14 cellular contexts compared by ENCODE assay signal in the genomic region with DNA sequence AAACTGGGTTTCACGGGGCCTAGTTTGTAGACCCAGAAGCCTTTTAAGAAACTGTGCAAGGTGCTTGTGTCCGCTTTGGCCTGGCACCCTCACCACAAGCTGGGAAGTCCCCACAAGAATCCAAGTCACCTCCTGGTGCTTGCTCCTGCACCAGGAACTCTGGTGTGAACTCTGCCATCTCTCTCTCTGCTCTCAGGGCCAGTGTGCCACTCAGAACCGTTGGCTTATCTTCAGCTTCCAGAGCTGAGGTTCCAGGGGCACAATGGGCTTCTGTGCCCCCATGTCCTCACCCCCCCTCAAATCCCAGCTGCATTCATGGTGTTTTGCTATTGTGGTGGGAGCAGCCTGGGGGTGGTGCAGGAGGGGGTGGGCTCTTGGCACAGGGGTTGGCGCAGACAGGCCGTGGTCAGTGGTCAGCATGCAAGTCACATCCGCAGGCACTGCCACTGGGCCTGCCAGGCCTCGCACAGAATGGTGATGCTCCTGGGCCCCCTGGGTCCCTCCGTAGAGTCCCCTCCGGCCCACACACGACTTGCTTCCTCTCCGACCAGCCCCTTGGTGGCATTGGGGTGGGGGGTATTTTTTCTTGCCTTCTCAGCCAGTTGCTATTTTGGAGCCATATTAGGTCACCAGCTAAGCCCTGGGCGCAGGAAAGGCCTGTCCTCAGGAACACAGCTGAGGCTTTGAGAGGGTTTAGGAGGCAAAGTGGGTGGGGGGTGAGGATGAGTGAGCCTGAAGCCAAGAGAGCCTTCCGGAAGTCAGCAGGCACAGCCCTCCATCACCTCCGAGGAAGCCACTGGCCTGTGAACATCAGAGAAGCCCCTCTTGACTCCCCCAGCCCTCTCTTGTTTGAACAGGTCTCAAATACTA. TPM values are rescaled to one million over a fixed set of nuclear protein-coding genes. Genes with fewer than 3 reads are reported as not detected.
DNase-seq lines count a peak whose midpoint lies in the region; ATAC-seq and TF ChIP-seq lines count a peak whose summit lies in the region.
"Had no signal": no experiment of that assay in that cellular context is flagged by ENCODE, and none has a peak within 500 bp of the region (broad histone marks: within the 10 kb centered on the region; RNA-seq: fewer than 3 reads in every experiment).

No MANE protein-coding gene starts in this region.

- H3K9me3 ChIP-seq in SK-N-SH = no peaks in the 10 kb centered on the region

- TF ChIP-seq EP300 in SK-N-SH (IDR thresholded peaks at IDR 0.05; ENCODE audit: borderline replicate concordance in 1 of 2, low read depth in 1 of 2, low read length in 1 of 2) = no peak

- H3K9me2 ChIP-seq in SK-N-SH = no peaks in the 10 kb centered on the region

- peak overlapping the region; percentile 90 for H3K4me3 Mint-ChIP-seq in type B pancreatic cell
- no peak overlapping the region for H3K4me3 Mint-ChIP-seq in activated CD4-positive, alpha-beta T cell treated with anti-CD3 and anti-CD28 coated beads, Interleukin-2, amount 10 ng/mL, durations not matched to agents 24 days and 14 days

- H3K9ac ChIP-seq in SK-N-SH = no peak overlapping the region

- H4K20me1 ChIP-seq in SK-N-SH (ENCODE audit: insufficient read depth) = peaks cover 62% of the 10 kb centered on the region

- peaks cover 69% of the 10 kb centered on the region for H3K79me2 ChIP-seq in SK-N-SH (ENCODE audit: insufficient read depth)

- no peak for ATAC-seq in SK-N-SH treated with all-trans-retinoic acid at 6 μM for 48 hours
- ATAC-seq in HG03196 (IDR thresholded peaks at IDR 0.05; ENCODE audit: unreplicated experiment) = no peak
- ATAC-seq: stimulated activated naive CD8-positive, alpha-beta T cell treated with anti-CD3 and anti-CD28 coated beads, Interleukin-15, Interleukin-2, amounts not matched to agents 100 U/mL and 50 U/mL, for 24 hours had no signal

- no peak for TF ChIP-seq RAD21 in SK-N-SH (IDR thresholded peaks at IDR 0.05; ENCODE audit: low read length)

- DNase-seq in SK-N-SH (no peak), fibroblast of pulmonary artery (ENCODE audit: low read depth) (no peak), occipital lobe (lab: John Stamatoyannopoulos, UW) (peak; percentile 86), type B pancreatic cell (ENCODE audit: extremely low spot score, unreplicated experiment) (no peak), DMS53 treated with DMSO at 0.1 percent for 48 hours (lab: John Stamatoyannopoulos, UW; ENCODE audit: unreplicated experiment) (no peak)
- DNase-seq in activated CD4-positive, alpha-beta T cell treated with anti-CD3 and anti-CD28 coated beads, Interleukin-2, amount 10 ng/mL, durations not matched to agents 24 days and 14 days = no peak
- DNase-seq: brain microvascular endothelial cell; DMS79 treated with DMSO at 0.1 percent for 48 hours; NCI-H146; stimulated activated CD4-positive, alpha-beta T cell treated with anti-CD3 and anti-CD28 coated beads, Interleukin-15, amount 100 ng/mL, for 24 hours; stimulated activated naive CD8-positive, alpha-beta T cell treated with anti-CD3 and anti-CD28 coated beads, Interleukin-15, Interleukin-2, amounts not matched to agents 100 U/mL and 50 U/mL, for 24 hours; T-helper 2 cell had no signal

- peaks cover 15 to 52% of the 10 kb centered on the region in 2 experiments; a peak in 2 of 4 replicates for H3K4me1 ChIP-seq in SK-N-SH (ENCODE audit: control insufficient read depth in 1 of 2, insufficient read depth in 2 of 2, low read depth in 1 of 2, low read length in 1 of 2)

- H3K4me3 ChIP-seq in SK-N-SH (ENCODE audit: low read depth in 2 of 2, low read length in 1 of 2) (no peak overlapping the region), fibroblast of pulmonary artery (replicated peaks; ENCODE audit: low read depth, low read length) (peak overlapping the region; percentile 91)

- no peaks in the 10 kb centered on the region for H3K27me3 ChIP-seq in SK-N-SH (ENCODE audit: insufficient read depth)
- H3K27me3 ChIP-seq: brain microvascular endothelial cell had no signal

- H3K9me3 Mint-ChIP-seq in type B pancreatic cell = no peaks in the 10 kb centered on the region
- H3K9me3 Mint-ChIP-seq in activated CD4-positive, alpha-beta T cell treated with anti-CD3 and anti-CD28 coated beads, Interleukin-2, amount 10 ng/mL, durations not matched to agents 24 days and 14 days = no peaks in the 10 kb centered on the region

- TF ChIP-seq CTCF in SK-N-SH (IDR thresholded peaks at IDR 0.05) = no peak
- TF ChIP-seq CTCF in fibroblast of pulmonary artery (IDR thresholded peaks at IDR 0.05; ENCODE audit: low read length, missing control alignments) = no peak
- no peak for TF ChIP-seq CTCF in type B pancreatic cell (conservative IDR thresholded peaks at IDR 0.05)

- CTCF ChIA-PET in SK-N-SH (lab: Yijun Ruan, JAX) = interaction anchor here (0.7 to 2.9 kb wide), 5 partner anchors 25 to 68 kb away, joined by 3 to 10 read pairs (median 5); no protein-coding TSS in a partner anchor

- no peaks in the 10 kb centered on the region for H3K36me3 ChIP-seq in SK-N-SH (replicated peaks in 1 of 2; ENCODE audit: control insufficient read depth in 1 of 2, insufficient read depth in 2 of 2, low read length in 1 of 2)

- 97% methylated on average over 7 of the region's 14 CpGs for WGBS in SK-N-SH (ENCODE audit: low lambda C conversion rate)

- no peak overlapping the region for H2AFZ ChIP-seq in SK-N-SH (ENCODE audit: low read depth)

- H3K4me2 ChIP-seq in SK-N-SH = peak overlapping the region; percentile 97; the same call in 1 of the 2 replicates

- peaks cover 18% of the 10 kb centered on the region for H3F3A ChIP-seq in SK-N-SH (replicated peaks; ENCODE audit: insufficient read depth)

- H3K27ac ChIP-seq in SK-N-SH (ENCODE audit: low read depth in 2 of 2, low read length in 1 of 2) = no peak overlapping the region
- H3K27ac ChIP-seq: brain microvascular endothelial cell had no signal

- H3K27ac Mint-ChIP-seq in type B pancreatic cell = no peak overlapping the region
- H3K27ac Mint-ChIP-seq in activated CD4-positive, alpha-beta T cell treated with anti-CD3 and anti-CD28 coated beads, Interleukin-2, amount 10 ng/mL, durations not matched to agents 24 days and 14 days = no peak overlapping the region

- H3K4me1 Mint-ChIP-seq in type B pancreatic cell (ENCODE audit: unreplicated experiment) = peaks cover 35% of the 10 kb centered on the region
- H3K4me1 Mint-ChIP-seq in activated CD4-positive, alpha-beta T cell treated with anti-CD3 and anti-CD28 coated beads, Interleukin-2, amount 10 ng/mL, durations not matched to agents 24 days and 14 days = peaks cover 22% of the 10 kb centered on the region

- H3K27me3 Mint-ChIP-seq in type B pancreatic cell = peaks cover 20% of the 10 kb centered on the region
- peaks cover 48% of the 10 kb centered on the region for H3K27me3 Mint-ChIP-seq in activated CD4-positive, alpha-beta T cell treated with anti-CD3 and anti-CD28 coated beads, Interleukin-2, amount 10 ng/mL, durations not matched to agents 24 days and 14 days

- intact Hi-C loops in activated CD4-positive, alpha-beta T cell treated with anti-CD3 and anti-CD28 coated beads, Interleukin-2, amount 10 ng/mL, durations not matched to agents 24 days and 14 days (cut with micrococcal nuclease) = loop anchor here (5.0 to 10.0 kb wide), 3 partner anchors 155 to 468 kb away; no protein-coding TSS in a partner anchor

- H3K36me3 Mint-ChIP-seq in type B pancreatic cell = peaks cover 3% of the 10 kb centered on the region
- H3K36me3 Mint-ChIP-seq in activated CD4-positive, alpha-beta T cell treated with anti-CD3 and anti-CD28 coated beads, Interleukin-2, amount 10 ng/mL, durations not matched to agents 24 days and 14 days (ENCODE audit: low read depth) = peaks cover 2% of the 10 kb centered on the region

- POLR2A ChIA-PET in SK-N-SH (lab: Yijun Ruan, JAX) = no interaction called here

TF ChIP-seq in SK-N-SH, 30 proteins besides CTCF, POLR2A, EP300 and RAD21:
- TF ChIP-seq NRF1 (IDR thresholded peaks at IDR 0.05; ENCODE audit: low read depth, low read length) (no peak), CHD2 (IDR thresholded peaks at IDR 0.05; ENCODE audit: low read length, partially characterized antibody) (no peak), GABPA (IDR thresholded peaks at IDR 0.05; ENCODE audit: low read depth) (no peak), TEAD4 (IDR thresholded peaks at IDR 0.05; ENCODE audit: borderline replicate concordance, insufficient read depth) (no peak), RXRA (IDR thresholded peaks at IDR 0.05; ENCODE audit: borderline replicate concordance, low read depth) (no peak)

TF ChIP-seq in SK-N-SH treated with all-trans-retinoic acid at 6 μM for 48 hours, 23 proteins besides CTCF, POLR2A, EP300 and RAD21 (continues in another document):
- TF ChIP-seq, protein P1, sequence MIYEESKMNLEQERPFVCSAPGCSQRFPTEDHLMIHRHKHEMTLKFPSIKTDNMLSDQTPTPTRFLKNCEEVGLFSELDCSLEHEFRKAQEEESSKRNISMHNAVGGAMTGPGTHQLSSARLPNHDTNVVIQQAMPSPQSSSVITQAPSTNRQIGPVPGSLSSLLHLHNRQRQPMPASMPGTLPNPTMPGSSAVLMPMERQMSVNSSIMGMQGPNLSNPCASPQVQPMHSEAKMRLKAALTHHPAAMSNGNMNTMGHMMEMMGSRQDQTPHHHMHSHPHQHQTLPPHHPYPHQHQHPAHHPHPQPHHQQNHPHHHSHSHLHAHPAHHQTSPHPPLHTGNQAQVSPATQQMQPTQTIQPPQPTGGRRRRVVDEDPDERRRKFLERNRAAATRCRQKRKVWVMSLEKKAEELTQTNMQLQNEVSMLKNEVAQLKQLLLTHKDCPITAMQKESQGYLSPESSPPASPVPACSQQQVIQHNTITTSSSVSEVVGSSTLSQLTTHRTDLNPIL (CRISPR knock-in tag; IDR thresholded peaks at IDR 0.05; ENCODE audit: low read depth) = no peak
- TF ChIP-seq ZFP3 (CRISPR knock-in tag; IDR thresholded peaks at IDR 0.05) = no peak
- TF ChIP-seq, protein P2, sequence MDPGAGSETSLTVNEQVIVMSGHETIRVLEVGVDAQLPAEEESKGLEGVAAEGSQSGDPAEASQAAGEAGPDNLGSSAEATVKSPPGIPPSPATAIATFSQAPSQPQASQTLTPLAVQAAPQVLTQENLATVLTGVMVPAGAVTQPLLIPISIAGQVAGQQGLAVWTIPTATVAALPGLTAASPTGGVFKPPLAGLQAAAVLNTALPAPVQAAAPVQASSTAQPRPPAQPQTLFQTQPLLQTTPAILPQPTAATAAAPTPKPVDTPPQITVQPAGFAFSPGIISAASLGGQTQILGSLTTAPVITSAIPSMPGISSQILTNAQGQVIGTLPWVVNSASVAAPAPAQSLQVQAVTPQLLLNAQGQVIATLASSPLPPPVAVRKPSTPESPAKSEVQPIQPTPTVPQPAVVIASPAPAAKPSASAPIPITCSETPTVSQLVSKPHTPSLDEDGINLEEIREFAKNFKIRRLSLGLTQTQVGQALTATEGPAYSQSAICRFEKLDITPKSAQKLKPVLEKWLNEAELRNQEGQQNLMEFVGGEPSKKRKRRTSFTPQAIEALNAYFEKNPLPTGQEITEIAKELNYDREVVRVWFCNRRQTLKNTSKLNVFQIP (CRISPR knock-in tag; IDR thresholded peaks at IDR 0.05; ENCODE audit: borderline replicate concordance, low read depth) = no peak
- TF ChIP-seq ISL1 (CRISPR knock-in tag; IDR thresholded peaks at IDR 0.05) = no peak

RNA-seq across cellular contexts. Expression of a gene that starts 3.0 kb away (rescaled TPM):
- 15.8 and 16.2 TPM in 2 replicates for polyA plus RNA-seq in SK-N-SH (2012; rRNA removed)
- polyA plus RNA-seq in SK-N-SH (2012; cell fraction: cytosol; rRNA removed) = 10.3 and 13.2 TPM in 2 replicates
- 12.8 and 15.3 TPM in 2 replicates for polyA plus RNA-seq in SK-N-SH (2012; cell fraction: nucleus; rRNA removed)
- total RNA-seq in occipital lobe (6.2 TPM), type B pancreatic cell (ENCODE audit: low replicate concordance) (2.7 and 29.1 TPM in 2 replicates)
- 0.66 and 1.4 TPM in 2 replicates for total RNA-seq in activated CD4-positive, alpha-beta T cell treated with anti-CD3 and anti-CD28 coated beads, Interleukin-2, amount 10 ng/mL, durations not matched to agents 24 days and 14 days
